ENCODE assay signal across 1 cellular context in the genomic region with DNA sequence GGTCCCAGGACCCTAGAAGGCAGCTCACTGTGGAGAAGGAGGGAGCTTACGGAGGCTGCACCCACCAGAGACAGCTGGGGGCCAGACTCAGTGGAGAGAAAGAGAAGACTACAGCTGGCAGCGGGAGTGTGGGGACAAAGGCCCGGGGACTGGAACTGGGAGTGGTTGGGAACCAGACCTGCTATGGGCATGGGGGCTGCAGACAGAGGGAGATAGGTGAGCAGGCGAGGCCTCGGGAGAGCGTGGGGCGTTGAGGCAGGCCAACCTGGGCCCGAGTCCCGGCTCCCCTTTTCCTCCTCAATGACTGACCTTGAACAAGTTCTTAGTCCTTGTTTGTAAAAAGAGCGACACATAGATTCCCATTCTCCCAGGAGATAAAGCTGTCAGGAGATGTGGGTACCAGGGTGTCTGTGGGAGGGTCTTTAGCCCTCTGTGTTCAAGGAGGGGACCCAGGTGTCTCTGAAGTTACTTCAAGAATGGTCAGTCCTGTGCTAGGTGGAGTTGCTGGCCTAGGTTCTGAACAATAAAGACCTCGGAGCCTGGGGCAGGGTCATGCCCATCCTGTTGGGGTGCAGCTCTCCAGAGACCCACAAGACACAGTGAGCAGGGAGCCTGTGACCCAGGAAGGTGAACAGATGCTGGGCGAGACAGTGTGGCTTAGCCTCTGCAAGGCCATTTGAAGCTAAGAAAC.
TF ChIP-seq lines count a peak whose summit lies in the region.

No MANE protein-coding gene starts in this region.

TF ChIP-seq in endothelial cell of umbilical vein, 7 proteins besides CTCF, POLR2A, EP300 and RAD21 (continued from another document):
- no peak for TF ChIP-seq POLR2AphosphoS5 (IDR thresholded peaks at IDR 0.05; ENCODE audit: insufficient read depth, low read depth, low read length)
- TF ChIP-seq EZH2 (IDR thresholded peaks at IDR 0.05; ENCODE audit: borderline replicate concordance, low read depth, low read length, severe bottlenecking) = no peak
- TF ChIP-seq MAX (IDR thresholded peaks at IDR 0.05; ENCODE audit: insufficient read depth, insufficient read length) = no peak
- no peak for TF ChIP-seq MYC (IDR thresholded peaks at IDR 0.05; ENCODE audit: low read depth, low read length)
- no peak for TF ChIP-seq JUN (IDR thresholded peaks at IDR 0.05; ENCODE audit: borderline replicate concordance, insufficient read depth, insufficient read length, low read depth)
